13 cellular contexts compared by ENCODE assay signal in the genomic region with DNA sequence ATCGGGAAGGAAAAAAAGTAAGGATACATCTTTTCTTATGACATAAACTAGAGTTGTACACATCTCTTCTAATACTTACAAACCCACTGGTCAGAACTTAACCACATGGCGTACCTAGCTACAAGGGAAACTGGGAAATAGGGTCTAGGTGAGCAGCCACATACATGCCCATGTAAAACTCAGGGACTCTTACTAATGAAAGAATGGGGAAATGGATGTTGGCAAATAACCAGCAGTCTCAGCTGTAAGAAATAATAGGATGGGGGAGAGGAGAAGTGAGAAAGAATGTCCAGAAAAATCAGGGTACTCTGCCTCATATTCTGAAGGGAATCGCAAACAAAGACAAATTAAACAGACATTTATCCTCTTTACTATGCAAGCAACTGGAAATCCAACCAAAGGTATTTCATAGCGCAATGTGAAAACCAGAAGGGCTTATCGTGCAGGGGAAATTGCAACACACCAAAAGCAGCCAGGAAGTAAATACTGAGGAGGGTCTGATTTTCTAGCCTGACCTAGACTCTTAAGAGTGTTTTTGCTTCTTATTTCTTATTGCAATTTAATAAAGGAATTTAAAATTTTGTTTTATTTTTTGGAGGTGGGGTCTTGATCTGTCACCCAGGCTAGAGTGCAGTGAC. TPM values are rescaled to one million over a fixed set of nuclear protein-coding genes. Genes with fewer than 3 reads are reported as not detected.
A peak's percentile ranks its signal among the peaks of the same experiment; 100 is the strongest.
DNase-seq lines count a peak whose midpoint lies in the region; ATAC-seq and TF ChIP-seq lines count a peak whose summit lies in the region.
"Had no signal": no experiment of that assay in that cellular context is flagged by ENCODE, and none has a peak within 500 bp of the region (broad histone marks: within the 10 kb centered on the region; RNA-seq: fewer than 3 reads in every experiment).

No MANE protein-coding gene starts in this region.

- ATAC-seq in right cardiac atrium (peak; percentile 56 to 59), Right ventricle myocardium inferior (no peak), lower lobe of right lung (peak; percentile 42 to 65), GM18519 (IDR thresholded peaks at IDR 0.05; ENCODE audit: low FRiP score, unreplicated experiment) (no peak), GM19324 (IDR thresholded peaks at IDR 0.05; ENCODE audit: low FRiP score, unreplicated experiment) (no peak)
- ATAC-seq in stimulated activated effector memory CD8-positive, alpha-beta T cell treated with anti-CD3 and anti-CD28 coated beads, Interleukin-12 subunit alpha, Interleukin-12 subunit beta, amount 100 ng/mL, for 72 hours = no peak
- ATAC-seq: gastroesophageal sphincter had no signal

- H3K27me3 ChIP-seq in right cardiac atrium (ENCODE audit: control insufficient read depth, insufficient read depth) (no peaks in the 10 kb centered on the region), lower lobe of right lung (ENCODE audit: low read depth) (no peaks in the 10 kb centered on the region)
- H3K27me3 ChIP-seq: ascending aorta, gastroesophageal sphincter had no signal

- intact Hi-C loops in right cardiac atrium (cut with DNase I) = loop anchor here in 2 of 4 donors (10.0 kb wide), 1 partner anchor 219 kb away; no protein-coding TSS in a partner anchor
- intact Hi-C loops in Right ventricle myocardium inferior (cut with DNase I) = loop anchor here (5.0 kb wide), 1 partner anchor 72 kb away; no protein-coding TSS in a partner anchor
- intact Hi-C loops in lower lobe of right lung (cut with DNase I) = no loop called here

- H3K27ac ChIP-seq in right cardiac atrium (ENCODE audit: low read length) (no peak overlapping the region), lower lobe of right lung (no peak overlapping the region)
- H3K27ac ChIP-seq: ascending aorta, gastroesophageal sphincter had no signal

- TF ChIP-seq CTCF in lower lobe of right lung (IDR thresholded peaks at IDR 0.05) = no peak

- 49% methylated on average over 5 of the region's 5 CpGs for WGBS in right cardiac atrium

- H3K4me1 ChIP-seq in right cardiac atrium (ENCODE audit: control insufficient read depth, insufficient read depth, low read length) = no peaks in the 10 kb centered on the region
- H3K4me1 ChIP-seq in lower lobe of right lung = peaks cover 65% of the 10 kb centered on the region

- no peaks in the 10 kb centered on the region for H3K9me3 Mint-ChIP-seq in stimulated activated effector memory CD8-positive, alpha-beta T cell treated with anti-CD3 and anti-CD28 coated beads, Interleukin-12 subunit alpha, Interleukin-12 subunit beta, amount 100 ng/mL, for 72 hours
- H3K9me3 Mint-ChIP-seq: nephron had no signal

- H3K4me3 ChIP-seq in right cardiac atrium (ENCODE audit: low read length) = no peak overlapping the region
- no peak overlapping the region for H3K4me3 ChIP-seq in lower lobe of right lung
- H3K4me3 ChIP-seq: ascending aorta, gastroesophageal sphincter had no signal

- H3K9me3 ChIP-seq in right cardiac atrium (ENCODE audit: control insufficient read depth, low read length) = no peaks in the 10 kb centered on the region
- no peaks in the 10 kb centered on the region for H3K9me3 ChIP-seq in lower lobe of right lung
- H3K9me3 ChIP-seq: ascending aorta, gastroesophageal sphincter had no signal

- peaks cover 76% of the 10 kb centered on the region for H3K36me3 Mint-ChIP-seq in stimulated activated effector memory CD8-positive, alpha-beta T cell treated with anti-CD3 and anti-CD28 coated beads, Interleukin-12 subunit alpha, Interleukin-12 subunit beta, amount 100 ng/mL, for 72 hours

- DNase-seq in right cardiac atrium (no peak), Right ventricle myocardium inferior (ENCODE audit: missing footprints) (no peak), SKM-1 treated with dmso at 0.1 percent for 144 hours (lab: John Stamatoyannopoulos, UW; ENCODE audit: unreplicated experiment) (peak; percentile 65), lower lobe of right lung (no peak), hippocampal formation (lab: John Stamatoyannopoulos, UW) (no peak)
- DNase-seq in stimulated activated effector memory CD8-positive, alpha-beta T cell treated with anti-CD3 and anti-CD28 coated beads, Interleukin-12 subunit alpha, Interleukin-12 subunit beta, amount 100 ng/mL, for 72 hours (ENCODE audit: low spot score in 2 of 2) = no peak
- DNase-seq: activated gamma-delta T cell, SW 1271 had no signal

- peaks cover 34% of the 10 kb centered on the region for H3K4me1 Mint-ChIP-seq in stimulated activated effector memory CD8-positive, alpha-beta T cell treated with anti-CD3 and anti-CD28 coated beads, Interleukin-12 subunit alpha, Interleukin-12 subunit beta, amount 100 ng/mL, for 72 hours

- H3K4me3 Mint-ChIP-seq in stimulated activated effector memory CD8-positive, alpha-beta T cell treated with anti-CD3 and anti-CD28 coated beads, Interleukin-12 subunit alpha, Interleukin-12 subunit beta, amount 100 ng/mL, for 72 hours = no peak overlapping the region
- H3K4me3 Mint-ChIP-seq: nephron had no signal

- H3K27ac Mint-ChIP-seq in stimulated activated effector memory CD8-positive, alpha-beta T cell treated with anti-CD3 and anti-CD28 coated beads, Interleukin-12 subunit alpha, Interleukin-12 subunit beta, amount 100 ng/mL, for 72 hours = no peak overlapping the region
- H3K27ac Mint-ChIP-seq: nephron had no signal

- peaks cover 11% of the 10 kb centered on the region for H3K36me3 ChIP-seq in lower lobe of right lung
- H3K36me3 ChIP-seq: ascending aorta, gastroesophageal sphincter had no signal

RNA-seq across cellular contexts. Expression of a gene that starts 17.5 kb away (rescaled TPM):
- total RNA-seq in right cardiac atrium (10 to 100 TPM; 13.0 to 18.8 (median 14.5) TPM), Right ventricle myocardium inferior (12.4 TPM), lower lobe of right lung (26.0 TPM)
- 19.5 TPM for polyA plus RNA-seq in right cardiac atrium

Comparison
In these comparisons a context has a peak if more than half of its experiments do, and no peak if none do; other contexts are left out.
1. ATAC-seq: peak in right cardiac atrium (2 of 2) and lower lobe of right lung (2 of 2); none in Right ventricle myocardium inferior (single experiment), GM18519 (single experiment), stimulated activated effector memory CD8-positive, alpha-beta T cell treated with anti-CD3 and anti-CD28 coated beads, Interleukin-12 subunit alpha, Interleukin-12 subunit beta, amount 100 ng/mL, for 72 hours (single experiment) and GM19324 (single experiment).